1 cellular context compared by ENCODE assay signal in genomic region chr22:28398355-28398754, GRCh38.
TF ChIP-seq lines count a peak whose summit lies in the region.

No MANE protein-coding gene starts in this region.

TF ChIP-seq in IMR-90, 13 proteins besides CTCF, POLR2A, EP300 and RAD21 (continued from another document):
- no peak for TF ChIP-seq ELK1 (IDR thresholded peaks at IDR 0.05; ENCODE audit: borderline replicate concordance, low read depth, low read length)
- TF ChIP-seq MAZ (IDR thresholded peaks at IDR 0.05; ENCODE audit: borderline replicate concordance, low read depth, low read length): no peak
- no peak for TF ChIP-seq FOS (IDR thresholded peaks at IDR 0.05; ENCODE audit: low read depth, low read length)
- TF ChIP-seq MAFK (IDR thresholded peaks at IDR 0.05; ENCODE audit: low read depth, low read length): no peak
